Comparison of ENCODE assay signal across 35 cellular contexts in genomic region chr2:102977462-102977861, GRCh38.
"Had no signal": no experiment of that assay in that cellular context is flagged by ENCODE, and none has a peak within 500 bp of the region (broad histone marks: within the 10 kb centered on the region; RNA-seq: fewer than 3 reads in every experiment).

No MANE protein-coding gene starts in this region.

- H3K27me3 ChIP-seq: adrenal gland, body of pancreas, breast epithelium, cardiac muscle cell, colonic mucosa, heart right ventricle, hepatocyte had no signal

- H3K4me1 Mint-ChIP-seq: activated CD4-positive, alpha-beta T cell treated with anti-CD3 and anti-CD28 coated beads for 36 hours; activated CD4-positive, alpha-beta T cell treated with anti-CD3 and anti-CD28 coated beads, Interleukin-2, amount 10 ng/mL, durations not matched to agents 24 days and 14 days; activated CD8-positive, alpha-beta memory T cell treated with anti-CD3 and anti-CD28 coated beads, Interleukin-2, amount 10 ng/mL, durations not matched to agents 7 days and 5 days; activated naive CD4-positive, alpha-beta T cell treated with anti-CD3 and anti-CD28 coated beads, Interleukin-2, amount 50 U/mL, for 24 hours; activated naive CD8-positive, alpha-beta T cell treated with anti-CD3 and anti-CD28 coated beads for 36 hours; activated naive CD8-positive, alpha-beta T cell treated with anti-CD3 and anti-CD28 coated beads, Interleukin-2, amount 50 U/mL, for 24 hours had no signal

- ATAC-seq: activated CD4-positive, alpha-beta T cell treated with anti-CD3 and anti-CD28 coated beads for 36 hours; activated CD8-positive, alpha-beta memory T cell treated with anti-CD3 and anti-CD28 coated beads, Interleukin-2, amount 10 ng/mL, durations not matched to agents 7 days and 5 days; activated CD8-positive, alpha-beta T cell treated with anti-CD3 and anti-CD28 coated beads, Interleukin-2, amount 10 ng/mL, durations not matched to agents 7 days and 5 days; activated naive CD8-positive, alpha-beta T cell treated with anti-CD3 and anti-CD28 coated beads, Interleukin-2, amount 50 U/mL, for 24 hours; body of pancreas; esophagus mucosa; gastroesophageal sphincter had no signal

- H3K4me3 Mint-ChIP-seq: activated CD4-positive, alpha-beta memory T cell treated with anti-CD3 and anti-CD28 coated beads for 36 hours; activated CD4-positive, alpha-beta T cell treated with anti-CD3 and anti-CD28 coated beads for 36 hours; activated CD4-positive, alpha-beta T cell treated with anti-CD3 and anti-CD28 coated beads, Interleukin-2, amount 10 ng/mL, durations not matched to agents 24 days and 14 days; activated CD8-positive, alpha-beta memory T cell treated with anti-CD3 and anti-CD28 coated beads, Interleukin-2, amount 10 ng/mL, durations not matched to agents 7 days and 5 days; activated CD8-positive, alpha-beta T cell treated with anti-CD3 and anti-CD28 coated beads, Interleukin-2, amount 10 ng/mL, durations not matched to agents 7 days and 5 days; activated naive CD4-positive, alpha-beta T cell treated with anti-CD3 and anti-CD28 coated beads for 36 hours; activated naive CD4-positive, alpha-beta T cell treated with anti-CD3 and anti-CD28 coated beads, Interleukin-2, amount 50 U/mL, for 24 hours; activated naive CD8-positive, alpha-beta T cell treated with anti-CD3 and anti-CD28 coated beads for 36 hours; activated naive CD8-positive, alpha-beta T cell treated with anti-CD3 and anti-CD28 coated beads, Interleukin-2, amount 50 U/mL, for 24 hours; activated T-helper 1 cell treated with anti-CD3 and anti-CD28 coated beads, Interleukin-12 subunit alpha, Interleukin-12 subunit beta, Interleukin-2, Interleukin-4 antibody, amounts not matched to agents 30 ng/mL and 10 ng/mL and 1 ng/mL, durations not matched to agents 14 hours and 24 hours and 36 hours; dendritic cell treated with granulocyte-macrophage colony-stimulating factor and Interleukin-4, amounts not matched to agents 40 ng/mL and 50 ng/mL, for 4 days; endodermal cell had no signal

- H3K4me1 ChIP-seq: adrenal gland, body of pancreas, breast epithelium, colonic mucosa, gastroesophageal sphincter had no signal

- H3K4me3 ChIP-seq: adrenal gland, body of pancreas, breast epithelium, cardiac muscle cell, colonic mucosa, dorsolateral prefrontal cortex, gastroesophageal sphincter, heart right ventricle, hepatocyte had no signal

- H3K36me3 Mint-ChIP-seq: activated CD4-positive, alpha-beta memory T cell treated with anti-CD3 and anti-CD28 coated beads for 36 hours; activated CD8-positive, alpha-beta memory T cell treated with anti-CD3 and anti-CD28 coated beads, Interleukin-2, amount 10 ng/mL, durations not matched to agents 7 days and 5 days; activated naive CD4-positive, alpha-beta T cell treated with anti-CD3 and anti-CD28 coated beads, Interleukin-2, amount 50 U/mL, for 24 hours; activated naive CD8-positive, alpha-beta T cell treated with anti-CD3 and anti-CD28 coated beads for 36 hours had no signal

- H3K36me3 ChIP-seq: adrenal gland, breast epithelium, cardiac muscle cell, colonic mucosa, gastroesophageal sphincter, heart right ventricle had no signal

- H3K9me3 ChIP-seq: adrenal gland, body of pancreas, breast epithelium, colonic mucosa, gastroesophageal sphincter, heart right ventricle had no signal

- H3K27me3 Mint-ChIP-seq: activated CD4-positive, alpha-beta memory T cell treated with anti-CD3 and anti-CD28 coated beads for 36 hours; activated CD8-positive, alpha-beta memory T cell treated with anti-CD3 and anti-CD28 coated beads, Interleukin-2, amount 10 ng/mL, durations not matched to agents 7 days and 5 days; dendritic cell treated with granulocyte-macrophage colony-stimulating factor and Interleukin-4, amounts not matched to agents 40 ng/mL and 50 ng/mL, for 4 days had no signal

- H3K27ac Mint-ChIP-seq: activated CD4-positive, alpha-beta memory T cell treated with anti-CD3 and anti-CD28 coated beads for 36 hours; activated CD4-positive, alpha-beta T cell treated with anti-CD3 and anti-CD28 coated beads for 36 hours; activated CD4-positive, alpha-beta T cell treated with anti-CD3 and anti-CD28 coated beads, Interleukin-2, amount 10 ng/mL, durations not matched to agents 24 days and 14 days; activated CD8-positive, alpha-beta memory T cell treated with anti-CD3 and anti-CD28 coated beads, Interleukin-2, amount 10 ng/mL, durations not matched to agents 7 days and 5 days; activated CD8-positive, alpha-beta T cell treated with anti-CD3 and anti-CD28 coated beads, Interleukin-2, amount 10 ng/mL, durations not matched to agents 7 days and 5 days; activated naive CD4-positive, alpha-beta T cell treated with anti-CD3 and anti-CD28 coated beads for 36 hours; activated naive CD4-positive, alpha-beta T cell treated with anti-CD3 and anti-CD28 coated beads, Interleukin-2, amount 50 U/mL, for 24 hours; activated naive CD8-positive, alpha-beta T cell treated with anti-CD3 and anti-CD28 coated beads for 36 hours; activated naive CD8-positive, alpha-beta T cell treated with anti-CD3 and anti-CD28 coated beads, Interleukin-2, amount 50 U/mL, for 24 hours; activated T-helper 1 cell treated with anti-CD3 and anti-CD28 coated beads, Interleukin-12 subunit alpha, Interleukin-12 subunit beta, Interleukin-2, Interleukin-4 antibody, amounts not matched to agents 30 ng/mL and 10 ng/mL and 1 ng/mL, durations not matched to agents 14 hours and 24 hours and 36 hours; activated T-helper 2 cell treated with anti-CD3 and anti-CD28 coated beads, Interferon-gamma antibody, Interleukin-2, Interleukin-4, amounts not matched to agents 10 μg/mL and 5 μg/mL and 100 μg/mL, durations not matched to agents 14 hours and 24 hours and 36 hours; dendritic cell treated with granulocyte-macrophage colony-stimulating factor and Interleukin-4, amounts not matched to agents 40 ng/mL and 50 ng/mL, for 4 days; endodermal cell had no signal

- H2AFZ ChIP-seq: hepatocyte had no signal

- H3K79me2 ChIP-seq: hepatocyte had no signal

- DNase-seq: activated CD4-positive, alpha-beta memory T cell treated with anti-CD3 and anti-CD28 coated beads for 36 hours; activated CD4-positive, alpha-beta T cell treated with anti-CD3 and anti-CD28 coated beads for 36 hours; activated CD4-positive, CD25-positive, alpha-beta regulatory T cell; activated CD4-positive, CD25-positive, alpha-beta regulatory T cell treated with anti-CD3 and anti-CD28 coated beads, Interleukin-2, amount 50 U/mL, for 72 hours; activated CD8-positive, alpha-beta memory T cell treated with anti-CD3 and anti-CD28 coated beads, Interleukin-2, amount 10 ng/mL, durations not matched to agents 7 days and 5 days; activated CD8-positive, alpha-beta memory T cell treated with anti-CD3 and anti-CD28 coated beads, Interleukin-2, amount 50 U/mL, for 4 hours; activated CD8-positive, alpha-beta T cell treated with anti-CD3 and anti-CD28 coated beads, Interleukin-2, amount 10 ng/mL, durations not matched to agents 7 days and 5 days; activated effector memory CD4-positive, alpha-beta T cell treated with anti-CD3 and anti-CD28 coated beads, Interleukin-2, amount 50 U/mL, for 16 hours; activated naive CD4-positive, alpha-beta T cell treated with anti-CD3 and anti-CD28 coated beads for 36 hours; activated naive CD8-positive, alpha-beta T cell treated with anti-CD3 and anti-CD28 coated beads for 36 hours; activated naive CD8-positive, alpha-beta T cell treated with anti-CD3 and anti-CD28 coated beads, Interleukin-2, amount 50 U/mL, for 24 hours; activated T-cell treated with anti-CD3 and anti-CD28 coated beads, Interleukin-2, amount 50 U/mL, for 1 hour; activated T-cell treated with anti-CD3 and anti-CD28 coated beads, Interleukin-2, amount 50 U/mL, for 48 hours; adrenal gland; amygdala; aorta; body of pancreas; central memory CD4-positive, alpha-beta T cell; cerebellar nuclear complex; colonic mucosa; dorsolateral prefrontal cortex; effector memory CD4-positive, alpha-beta T cell; endodermal cell; foreskin fibroblast; heart right ventricle had no signal

- H3K27ac ChIP-seq: adrenal gland, body of pancreas, breast epithelium, cardiac muscle cell, colonic mucosa, gastroesophageal sphincter, heart right ventricle, hepatocyte had no signal

- H3K9me3 Mint-ChIP-seq: activated CD4-positive, alpha-beta memory T cell treated with anti-CD3 and anti-CD28 coated beads for 36 hours; activated CD4-positive, alpha-beta T cell treated with anti-CD3 and anti-CD28 coated beads, Interleukin-2, amount 10 ng/mL, durations not matched to agents 24 days and 14 days; activated naive CD4-positive, alpha-beta T cell treated with anti-CD3 and anti-CD28 coated beads for 36 hours; activated naive CD8-positive, alpha-beta T cell treated with anti-CD3 and anti-CD28 coated beads for 36 hours; activated naive CD8-positive, alpha-beta T cell treated with anti-CD3 and anti-CD28 coated beads, Interleukin-2, amount 50 U/mL, for 24 hours; activated T-helper 1 cell treated with anti-CD3 and anti-CD28 coated beads, Interleukin-12 subunit alpha, Interleukin-12 subunit beta, Interleukin-2, Interleukin-4 antibody, amounts not matched to agents 30 ng/mL and 10 ng/mL and 1 ng/mL, durations not matched to agents 14 hours and 24 hours and 36 hours; activated T-helper 2 cell treated with anti-CD3 and anti-CD28 coated beads, Interferon-gamma antibody, Interleukin-2, Interleukin-4, amounts not matched to agents 10 μg/mL and 5 μg/mL and 100 μg/mL, durations not matched to agents 14 hours and 24 hours and 36 hours; dendritic cell treated with granulocyte-macrophage colony-stimulating factor and Interleukin-4, amounts not matched to agents 40 ng/mL and 50 ng/mL, for 4 days; endodermal cell had no signal

- H3K4me2 ChIP-seq: hepatocyte had no signal
